Comparison of ENCODE assay signal across 16 cellular contexts in the genomic region with DNA sequence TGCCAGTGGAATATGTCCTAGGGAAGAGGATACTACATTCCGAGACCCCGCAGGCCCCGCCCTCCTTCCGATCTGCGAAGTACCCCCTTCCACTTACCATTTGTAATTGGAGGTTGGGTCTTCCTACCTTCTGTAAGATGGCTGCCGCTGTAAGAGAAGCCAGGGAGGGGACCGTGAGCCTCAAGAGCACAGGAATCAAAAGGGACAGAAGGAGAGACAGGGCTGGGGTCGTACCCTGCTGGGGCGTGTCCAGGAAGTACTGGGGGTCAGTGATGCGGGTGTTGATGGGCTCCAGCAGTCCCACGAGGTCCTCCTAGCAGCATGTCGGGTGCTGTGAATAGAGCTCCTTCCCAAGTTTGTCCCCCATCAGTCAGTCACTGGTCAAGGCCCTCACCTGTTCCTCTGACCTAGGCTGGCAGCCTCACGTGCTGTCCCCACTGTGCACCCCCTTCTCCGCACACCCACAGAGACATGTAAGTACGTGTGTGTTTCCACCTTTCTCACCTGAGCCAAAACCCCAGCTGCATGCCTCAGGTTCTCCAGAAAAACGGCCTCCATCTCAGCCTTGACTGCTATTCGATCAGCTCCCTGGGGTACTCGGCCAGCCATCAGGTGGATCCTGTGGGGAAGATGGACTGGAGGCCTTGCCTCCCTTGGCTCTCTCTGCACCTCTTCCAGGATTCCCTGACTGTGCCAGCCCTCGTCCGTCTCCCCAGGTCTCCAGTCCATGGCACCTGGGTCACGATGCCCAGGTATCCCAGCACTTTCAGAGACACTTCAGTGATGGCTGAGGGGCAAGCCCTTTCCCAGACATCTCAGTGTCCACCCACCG. TPM values are rescaled to one million over a fixed set of nuclear protein-coding genes. Genes with fewer than 3 reads are reported as not detected.
A peak's percentile ranks its signal among the peaks of the same experiment; 100 is the strongest.
DNase-seq lines count a peak whose midpoint lies in the region; ATAC-seq and TF ChIP-seq lines count a peak whose summit lies in the region.
"Had no signal": no experiment of that assay in that cellular context is flagged by ENCODE, and none has a peak within 500 bp of the region (broad histone marks: within the 10 kb centered on the region; RNA-seq: fewer than 3 reads in every experiment).

No MANE protein-coding gene starts in this region.

- TF ChIP-seq CTCF in activated B cell treated with CpG ODN at 0.5 μM for 24 hours (IDR thresholded peaks at IDR 0.05) (no peak), gastroesophageal sphincter (IDR thresholded peaks at IDR 0.05) (no peak)

- peaks cover 0 to 54% of the 10 kb centered on the region in 2 donors for H3K36me3 ChIP-seq in gastroesophageal sphincter

- H3K27me3 Mint-ChIP-seq in T-helper 2 cell treated with Interferon-gamma antibody and Interleukin-4, amounts not matched to agents 5 μg/mL and 100 μg/mL, for 36 hours (ENCODE audit: low read depth), result peaks cover 14% of the 10 kb centered on the region
- H3K27me3 Mint-ChIP-seq in activated B cell treated with CpG ODN at 0.5 μM for 24 hours, result peaks cover 12% of the 10 kb centered on the region

- POLR2A ChIA-PET in activated B cell treated with CpG ODN at 0.5 μM for 24 hours (lab: Charles Lee), result no interaction called here

- H3K4me1 ChIP-seq in gastroesophageal sphincter, result peaks cover 0 to 23% (median 4%) of the 10 kb centered on the region in 3 donors

- H3K9me3 ChIP-seq in gastroesophageal sphincter, result no peaks in the 10 kb centered on the region
- H3K9me3 ChIP-seq: suprapubic skin had no signal

- TF ChIP-seq POLR2A in gastroesophageal sphincter (IDR thresholded peaks at IDR 0.05), result no peak

- H3K4me3 Mint-ChIP-seq in T-helper 2 cell treated with Interferon-gamma antibody and Interleukin-4, amounts not matched to agents 5 μg/mL and 100 μg/mL, for 36 hours, result peak overlapping the region; percentile 74
- no peak overlapping the region for H3K4me3 Mint-ChIP-seq in activated B cell treated with CpG ODN at 0.5 μM for 24 hours

- H3K4me3 ChIP-seq in gastroesophageal sphincter, result no peak overlapping the region
- H3K4me3 ChIP-seq: suprapubic skin had no signal

- peak overlapping the region in 3 of 4 donors; percentile 94 to 96 (median 95) for H3K27ac ChIP-seq in gastroesophageal sphincter

- no peak for DNase-seq in T-helper 2 cell treated with Interferon-gamma antibody and Interleukin-4, amounts not matched to agents 5 μg/mL and 100 μg/mL, for 36 hours (ENCODE audit: low spot score)
- DNase-seq in T-helper 2 cell (no peak), activated B cell treated with CpG ODN at 0.5 μM for 24 hours (no peak), sciatic nerve (ENCODE audit: low spot score) (peak; percentile 61), OCI-M1 (lab: John Stamatoyannopoulos, UW) (no peak)
- DNase-seq: effector memory CD4-positive, alpha-beta T cell; NCI-H146; NCI-H524 treated with DMSO at 0.1 percent for 48 hours; Right ventricle myocardium superior; T1000 had no signal

- 97 to 100% methylated on average over 3 to 8 of the region's 22 CpGs for WGBS in gastroesophageal sphincter (ENCODE audit: low coverage in 1 of 2), 2 donors

- peak overlapping the region; percentile 66 for H3K27ac Mint-ChIP-seq in T-helper 2 cell treated with Interferon-gamma antibody and Interleukin-4, amounts not matched to agents 5 μg/mL and 100 μg/mL, for 36 hours
- H3K27ac Mint-ChIP-seq in activated B cell treated with CpG ODN at 0.5 μM for 24 hours, result peak overlapping the region; percentile 57

- CTCF ChIA-PET in activated B cell treated with CpG ODN at 0.5 μM for 24 hours (lab: Charles Lee), result no interaction called here

- no peaks in the 10 kb centered on the region for H3K9me3 Mint-ChIP-seq in T-helper 2 cell treated with Interferon-gamma antibody and Interleukin-4, amounts not matched to agents 5 μg/mL and 100 μg/mL, for 36 hours
- no peaks in the 10 kb centered on the region for H3K9me3 Mint-ChIP-seq in activated B cell treated with CpG ODN at 0.5 μM for 24 hours

- peaks cover 42% of the 10 kb centered on the region for H3K36me3 Mint-ChIP-seq in T-helper 2 cell treated with Interferon-gamma antibody and Interleukin-4, amounts not matched to agents 5 μg/mL and 100 μg/mL, for 36 hours (ENCODE audit: low read depth)
- peaks cover 52% of the 10 kb centered on the region for H3K36me3 Mint-ChIP-seq in activated B cell treated with CpG ODN at 0.5 μM for 24 hours (ENCODE audit: low read depth)

- TF ChIP-seq EP300 in gastroesophageal sphincter (IDR thresholded peaks at IDR 0.05), result no peak

- ATAC-seq in activated B cell treated with CpG ODN at 0.5 μM for 24 hours (ENCODE audit: low read depth), result no peak
- ATAC-seq in gastroesophageal sphincter, result no peak
- no peak for ATAC-seq in sciatic nerve
- no peak for ATAC-seq in HG03196 (IDR thresholded peaks at IDR 0.05; ENCODE audit: unreplicated experiment)
- no peak for ATAC-seq in GM21367 (IDR thresholded peaks at IDR 0.05; ENCODE audit: unreplicated experiment)
- ATAC-seq: HepG2 had no signal

- intact Hi-C loops in activated B cell treated with CpG ODN at 0.5 μM for 24 hours (cut with micrococcal nuclease), result loop anchor here (2.0 kb wide), 1 partner anchor 93 kb away; a partner anchor contains a TSS
- intact Hi-C loops in sciatic nerve (cut with DNase I), result no loop called here

- peaks cover 18% of the 10 kb centered on the region for H3K4me1 Mint-ChIP-seq in T-helper 2 cell treated with Interferon-gamma antibody and Interleukin-4, amounts not matched to agents 5 μg/mL and 100 μg/mL, for 36 hours (ENCODE audit: low read depth)
- peaks cover 17% of the 10 kb centered on the region for H3K4me1 Mint-ChIP-seq in activated B cell treated with CpG ODN at 0.5 μM for 24 hours

- no peaks in the 10 kb centered on the region for H3K27me3 ChIP-seq in gastroesophageal sphincter
- H3K27me3 ChIP-seq: suprapubic skin had no signal

RNA-seq across cellular contexts. Expression of a gene that starts 1.8 kb away (rescaled TPM):
- total RNA-seq in activated B cell treated with CpG ODN at 0.5 μM for 24 hours, result 10.0 and 12.3 TPM in 2 replicates
- 100 to 1,000 TPM in 1 of 4 donors, 10 to 100 TPM in 3; 29.4 to 116 (median 50.8) TPM for total RNA-seq in gastroesophageal sphincter
- total RNA-seq in sciatic nerve, result 63.6 TPM
- total RNA-seq: A172, HepG2 had no signal
